21 cellular contexts compared by ENCODE assay signal in the genomic region with DNA sequence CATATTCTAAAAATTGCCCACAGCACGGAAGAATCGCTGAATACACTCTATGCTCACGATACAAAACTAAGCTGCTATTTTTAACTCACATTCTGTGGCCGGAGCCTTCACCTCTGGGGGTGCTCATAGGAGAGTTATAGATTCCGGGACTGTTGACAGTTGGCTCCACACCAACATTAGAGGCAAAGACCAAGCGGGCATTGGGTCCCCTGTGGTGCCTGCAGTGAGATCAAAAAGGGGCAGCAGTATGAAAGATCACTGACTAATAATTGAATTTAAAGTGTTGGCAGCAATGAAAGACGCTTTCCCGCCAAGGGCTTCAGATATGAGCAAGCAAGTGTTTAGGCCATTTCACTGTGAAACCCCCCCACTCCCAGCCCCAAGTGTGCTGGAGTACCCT.
"Had no signal": no experiment of that assay in that cellular context is flagged by ENCODE, and none has a peak within 500 bp of the region (broad histone marks: within the 10 kb centered on the region; RNA-seq: fewer than 3 reads in every experiment).

No MANE protein-coding gene starts in this region.

- DNase-seq: activated CD4-positive, alpha-beta memory T cell treated with anti-CD3 and anti-CD28 coated beads for 36 hours; activated CD4-positive, alpha-beta T cell treated with anti-CD3 and anti-CD28 coated beads for 1 hour; effector CD8-positive, alpha-beta T cell; gastrocnemius medialis; heart right ventricle; immature natural killer cell; kidney glomerular epithelial cell; left ventricle myocardium inferior; mammary epithelial cell; midbrain; nephron progenitor cell; occipital lobe; right lobe of liver; stimulated activated CD4-positive, alpha-beta T cell treated with anti-CD3 and anti-CD28 coated beads, Interleukin-4, amount 100 ng/mL, for 24 hours; WERI-Rb-1 had no signal

- H3K4me1 ChIP-seq: breast epithelium, gastrocnemius medialis, heart right ventricle, left ventricle myocardium inferior, prostate gland, right lobe of liver had no signal

- H3K27ac Mint-ChIP-seq: activated CD4-positive, alpha-beta memory T cell treated with anti-CD3 and anti-CD28 coated beads for 36 hours; activated naive CD8-positive, alpha-beta T cell; immature natural killer cell; nephron progenitor cell; stimulated activated effector memory CD8-positive, alpha-beta T cell treated with anti-CD3 and anti-CD28 coated beads, Interleukin-12 subunit alpha, Interleukin-12 subunit beta, amount 100 ng/mL, for 72 hours had no signal

- H3K27me3 ChIP-seq: breast epithelium, gastrocnemius medialis, right lobe of liver had no signal

- H3K27ac ChIP-seq: breast epithelium, gastrocnemius medialis, heart right ventricle, left ventricle myocardium inferior, prostate gland, right lobe of liver, WERI-Rb-1 had no signal

- H3K4me3 Mint-ChIP-seq: activated CD4-positive, alpha-beta memory T cell treated with anti-CD3 and anti-CD28 coated beads for 36 hours; activated naive CD8-positive, alpha-beta T cell; immature natural killer cell; nephron progenitor cell; stimulated activated effector memory CD8-positive, alpha-beta T cell treated with anti-CD3 and anti-CD28 coated beads, Interleukin-12 subunit alpha, Interleukin-12 subunit beta, amount 100 ng/mL, for 72 hours had no signal

- H3K9me3 ChIP-seq: gastrocnemius medialis, prostate gland, right lobe of liver had no signal

- H3K4me1 Mint-ChIP-seq: immature natural killer cell; nephron progenitor cell; stimulated activated effector memory CD8-positive, alpha-beta T cell treated with anti-CD3 and anti-CD28 coated beads, Interleukin-12 subunit alpha, Interleukin-12 subunit beta, amount 100 ng/mL, for 72 hours had no signal

- H3K36me3 Mint-ChIP-seq: activated naive CD8-positive, alpha-beta T cell; stimulated activated effector memory CD8-positive, alpha-beta T cell treated with anti-CD3 and anti-CD28 coated beads, Interleukin-12 subunit alpha, Interleukin-12 subunit beta, amount 100 ng/mL, for 72 hours had no signal

- H3K27me3 Mint-ChIP-seq: activated CD4-positive, alpha-beta memory T cell treated with anti-CD3 and anti-CD28 coated beads for 36 hours; activated naive CD8-positive, alpha-beta T cell had no signal

- H3K36me3 ChIP-seq: breast epithelium, gastrocnemius medialis, heart right ventricle, left ventricle myocardium inferior, prostate gland, right lobe of liver, WERI-Rb-1 had no signal

- H3K4me2 ChIP-seq: smooth muscle cell had no signal

- H3K4me3 ChIP-seq: breast epithelium, gastrocnemius medialis, left ventricle myocardium inferior, prostate gland, right lobe of liver, smooth muscle cell had no signal

- ATAC-seq: esophagus mucosa; gastrocnemius medialis; right lobe of liver; stimulated activated effector memory CD8-positive, alpha-beta T cell treated with anti-CD3 and anti-CD28 coated beads, Interleukin-12 subunit alpha, Interleukin-12 subunit beta, amount 100 ng/mL, for 72 hours had no signal
